In the genomic region with DNA sequence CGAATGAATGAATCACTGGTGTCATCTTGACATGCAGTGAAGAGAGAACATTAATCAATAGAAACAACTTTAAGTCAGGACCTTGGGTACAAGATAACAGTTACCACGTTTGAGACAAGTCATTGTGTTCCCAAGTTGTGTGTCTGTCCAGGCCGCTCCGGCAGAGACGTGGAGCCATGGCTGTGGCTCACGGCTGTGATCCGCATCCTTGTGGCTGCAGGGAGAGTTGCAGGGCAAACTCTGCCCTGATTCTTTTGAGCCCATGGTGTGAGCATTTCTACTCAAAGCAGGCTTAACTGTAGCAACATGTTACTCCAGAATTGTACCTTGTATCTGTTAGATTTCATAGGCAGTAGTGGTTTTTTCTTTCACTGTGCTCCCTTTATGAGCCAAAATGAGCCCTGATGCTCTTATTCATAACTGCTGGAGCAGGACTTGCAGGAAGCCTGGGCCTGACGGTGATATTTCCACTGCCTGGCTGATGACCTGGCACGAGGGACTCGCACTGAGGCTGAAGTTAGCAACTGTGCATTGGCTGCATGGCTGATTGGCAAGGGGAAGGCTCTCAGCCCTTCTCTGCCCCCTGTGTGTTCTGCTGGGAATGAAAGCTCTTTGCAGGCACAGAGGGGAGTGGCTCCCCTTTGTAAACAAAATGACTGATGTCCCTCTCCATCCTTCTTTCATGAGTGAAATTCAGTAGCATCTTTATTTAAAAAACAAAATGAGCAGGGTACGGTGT, we compare ENCODE assay signal across 18 cellular contexts.
A peak's percentile ranks its signal among the peaks of the same experiment; 100 is the strongest.
DNase-seq lines count a peak whose midpoint lies in the region; ATAC-seq and TF ChIP-seq lines count a peak whose summit lies in the region.
"Had no signal": no experiment of that assay in that cellular context is flagged by ENCODE, and none has a peak within 500 bp of the region (broad histone marks: within the 10 kb centered on the region; RNA-seq: fewer than 3 reads in every experiment).

No MANE protein-coding gene starts in this region.

- no peak for TF ChIP-seq EP300 in esophagus muscularis mucosa (IDR thresholded peaks at IDR 0.05)

- H2BK15ac ChIP-seq in mesenchymal stem cell (ENCODE audit: low read depth, poor library complexity, severe bottlenecking) = no peak overlapping the region

- H3K4me1 Mint-ChIP-seq in neural progenitor cell (peaks cover 3% of the 10 kb centered on the region), HFFc6 (ENCODE audit: low read depth) (no peaks in the 10 kb centered on the region)
- H3K4me1 Mint-ChIP-seq: B cell had no signal

- no peak overlapping the region for H3K4me3 Mint-ChIP-seq in neural progenitor cell
- H3K4me3 Mint-ChIP-seq in HFFc6 = no peak overlapping the region
- H3K4me3 Mint-ChIP-seq: activated naive CD8-positive, alpha-beta T cell; B cell had no signal

- no peaks in the 10 kb centered on the region for H3K9me3 Mint-ChIP-seq in neural progenitor cell
- H3K9me3 Mint-ChIP-seq in HFFc6 = peaks cover 59% of the 10 kb centered on the region

- WGBS in esophagus muscularis mucosa = 51% methylated on average over 11 of the region's 11 CpGs
- WGBS in mesenchymal stem cell = 45% methylated on average over 11 of the region's 11 CpGs

- H3K27me3 ChIP-seq in esophagus muscularis mucosa (peaks cover 0 to 9% (median 0%) of the 10 kb centered on the region in 4 donors), neural progenitor cell (no peaks in the 10 kb centered on the region), mesenchymal stem cell (ENCODE audit: control insufficient read depth in 1 of 2, insufficient read depth in 1 of 2, low read length in 2 of 2) (no peaks in the 10 kb centered on the region)
- H3K27me3 ChIP-seq: breast epithelium had no signal

- H3K9me3 ChIP-seq in esophagus muscularis mucosa = no peaks in the 10 kb centered on the region
- H3K9me3 ChIP-seq in neural progenitor cell (ENCODE audit: low read depth) = no peaks in the 10 kb centered on the region
- peaks cover 4% of the 10 kb centered on the region for H3K9me3 ChIP-seq in mesenchymal stem cell (ENCODE audit: control insufficient read depth, low read length)
- H3K9me3 ChIP-seq: breast epithelium had no signal

- TF ChIP-seq CTCF in GM12873 (IDR thresholded peaks at IDR 0.05; ENCODE audit: insufficient read depth, low read depth, low read length, missing control alignments) = peak; percentile 18
- peak; percentile 48 for TF ChIP-seq CTCF in LNCaP clone FGC (IDR thresholded peaks at IDR 0.05; ENCODE audit: control insufficient read depth, extremely low read depth, insufficient read depth)
- TF ChIP-seq CTCF in esophagus muscularis mucosa (IDR thresholded peaks at IDR 0.05) = no peak
- peak; percentile 54 for TF ChIP-seq CTCF in neural progenitor cell (IDR thresholded peaks at IDR 0.05)
- no peak for TF ChIP-seq CTCF in HFFc6 (IDR thresholded peaks at IDR 0.05)

- no peaks in the 10 kb centered on the region for H3K79me2 ChIP-seq in neural progenitor cell (ENCODE audit: low read depth)

- no peak overlapping the region for H2BK12ac ChIP-seq in mesenchymal stem cell (ENCODE audit: low read length in 2 of 2)

- H3K27ac ChIP-seq in esophagus muscularis mucosa (replicated peaks in 1 of 4) = no peak overlapping the region
- no peak overlapping the region for H3K27ac ChIP-seq in neural progenitor cell
- H3K27ac ChIP-seq in mesenchymal stem cell (ENCODE audit: low read length, poor library complexity, severe bottlenecking) = no peak overlapping the region
- H3K27ac ChIP-seq: breast epithelium had no signal

- peaks cover 9% of the 10 kb centered on the region for H3F3A ChIP-seq in neural progenitor cell (ENCODE audit: low read depth)

- no peak overlapping the region for H4K8ac ChIP-seq in mesenchymal stem cell (ENCODE audit: low read length)

- H3K27me3 Mint-ChIP-seq in neural progenitor cell (ENCODE audit: insufficient read depth, low read depth) = peaks cover 6% of the 10 kb centered on the region
- peaks cover 2% of the 10 kb centered on the region for H3K27me3 Mint-ChIP-seq in HFFc6 (ENCODE audit: insufficient read depth)

- no peak overlapping the region for H3K23ac ChIP-seq in mesenchymal stem cell (ENCODE audit: low read length in 2 of 2)

- H3K4ac ChIP-seq in mesenchymal stem cell (ENCODE audit: low read depth in 1 of 2, low read length in 2 of 2) = no peak overlapping the region

- H3K27ac Mint-ChIP-seq in neural progenitor cell (no peak overlapping the region), HFFc6 (no peak overlapping the region)
- H3K27ac Mint-ChIP-seq: activated naive CD8-positive, alpha-beta T cell; B cell had no signal

- H2AFZ ChIP-seq in neural progenitor cell (replicated peaks) = peak overlapping the region; percentile 85
- no peak overlapping the region for H2AFZ ChIP-seq in mesenchymal stem cell (ENCODE audit: low read depth, low read length)

- no peaks in the 10 kb centered on the region for H3K79me1 ChIP-seq in mesenchymal stem cell (replicated peaks; ENCODE audit: low read length, poor library complexity, severe bottlenecking)

- H3K18ac ChIP-seq in mesenchymal stem cell (ENCODE audit: low read depth in 1 of 2, low read length in 2 of 2) = no peak overlapping the region

- H2BK5ac ChIP-seq in mesenchymal stem cell (ENCODE audit: low read depth, low read length, poor library complexity, severe bottlenecking) = no peak overlapping the region

- no peak overlapping the region for H3K4me2 ChIP-seq in neural progenitor cell
- no peak overlapping the region for H3K4me2 ChIP-seq in mesenchymal stem cell (ENCODE audit: low read length, poor library complexity, severe bottlenecking)

- H3K9ac ChIP-seq in neural progenitor cell (no peak overlapping the region), mesenchymal stem cell (ENCODE audit: low read length) (no peak overlapping the region)

- DNase-seq in LNCaP clone FGC (ENCODE audit: low read depth) = no peak
- DNase-seq in esophagus muscularis mucosa (ENCODE audit: extremely low spot score) = peak; percentile 81
- peak; percentile 67 for DNase-seq in neural progenitor cell (ENCODE audit: low spot score)
- no peak for DNase-seq in left cardiac atrium
- DNase-seq in mesenchymal stem cell = no peak
- DNase-seq in HFFc6 = no peak
- DNase-seq: activated CD4-positive, alpha-beta T cell treated with anti-CD3 and anti-CD28 coated beads, Interleukin-2, amount 50 U/mL, for 4 hours; activated T-cell treated with anti-CD3 and anti-CD28 coated beads, Interleukin-2, amount 50 U/mL, for 48 hours; dermis blood vessel endothelial cell; DMS 273 treated with DMSO at 0.1 percent for 48 hours; NCI-H1105; occipital lobe; stimulated activated CD4-positive, alpha-beta T cell treated with anti-CD3 and anti-CD28 coated beads, Interleukin-2, amount 100 ng/mL, for 48 hours had no signal

- no peak overlapping the region for H2BK120ac ChIP-seq in mesenchymal stem cell (ENCODE audit: low read depth, low read length)

- no peak overlapping the region for H2AK5ac ChIP-seq in mesenchymal stem cell (ENCODE audit: low read length, severe bottlenecking)

- H3K4me3 ChIP-seq in LNCaP clone FGC (ENCODE audit: low read depth, low read length) (no peak overlapping the region), esophagus muscularis mucosa (no peak overlapping the region), neural progenitor cell (no peak overlapping the region), mesenchymal stem cell (ENCODE audit: insufficient read depth in 1 of 2, low read depth in 1 of 2, low read length in 2 of 2) (no peak overlapping the region)
- H3K4me3 ChIP-seq: breast epithelium had no signal

- intact Hi-C loops in esophagus muscularis mucosa (cut with DNase I) = no loop called here
- intact Hi-C loops in left cardiac atrium (cut with DNase I) = no loop called here

- H3K36me3 Mint-ChIP-seq in neural progenitor cell (no peaks in the 10 kb centered on the region), HFFc6 (ENCODE audit: low read depth) (no peaks in the 10 kb centered on the region)
- H3K36me3 Mint-ChIP-seq: activated naive CD8-positive, alpha-beta T cell had no signal

- TF ChIP-seq POLR2A in esophagus muscularis mucosa (IDR thresholded peaks at IDR 0.05; ENCODE audit: low read depth) = no peak

- no peak for ATAC-seq in left cardiac atrium
- ATAC-seq: Panc1 had no signal

- H3K4me1 ChIP-seq in esophagus muscularis mucosa (no peaks in the 10 kb centered on the region), neural progenitor cell (peaks cover 13% of the 10 kb centered on the region), mesenchymal stem cell (ENCODE audit: control insufficient read depth, insufficient read depth, low read depth, low read length) (no peaks in the 10 kb centered on the region)
- H3K4me1 ChIP-seq: breast epithelium had no signal

- H4K20me1 ChIP-seq in neural progenitor cell (ENCODE audit: low read depth) = no peaks in the 10 kb centered on the region

- no peak overlapping the region for H3K14ac ChIP-seq in mesenchymal stem cell (ENCODE audit: low read length in 2 of 2)

- H4K91ac ChIP-seq in mesenchymal stem cell (ENCODE audit: low read length) = no peak overlapping the region

- H3K36me3 ChIP-seq in esophagus muscularis mucosa = no peaks in the 10 kb centered on the region
- no peaks in the 10 kb centered on the region for H3K36me3 ChIP-seq in neural progenitor cell
- no peaks in the 10 kb centered on the region for H3K36me3 ChIP-seq in mesenchymal stem cell (ENCODE audit: control insufficient read depth in 1 of 2, insufficient read depth in 2 of 2, low read depth in 1 of 2, low read length in 2 of 2)
- H3K36me3 ChIP-seq: breast epithelium had no signal

Comparison
In these comparisons a context has a peak if more than half of its experiments do, and no peak if none do; other contexts are left out.
1. CTCF ChIP-seq: peak in GM12873 (single experiment), LNCaP clone FGC (single experiment) and neural progenitor cell (single experiment); none in esophagus muscularis mucosa (0 of 3) and HFFc6 (single experiment).
2. DNase-seq: peak in esophagus muscularis mucosa (single experiment) and neural progenitor cell (single experiment); none in LNCaP clone FGC (single experiment), left cardiac atrium (single experiment), mesenchymal stem cell (single experiment) and HFFc6 (single experiment).